8 cellular contexts compared by ENCODE assay signal in genomic region chr9:114405294-114406034, GRCh38. TPM values are rescaled to one million over a fixed set of nuclear protein-coding genes. Genes with fewer than 3 reads are reported as not detected.
DNase-seq lines count a peak whose midpoint lies in the region; ATAC-seq lines count a peak whose summit lies in the region.

No MANE protein-coding gene starts in this region.

- H3K36me3 Mint-ChIP-seq in central memory CD8-positive, alpha-beta T cell (ENCODE audit: insufficient read depth), result peaks cover 2% of the 10 kb centered on the region

- DNase-seq in AG20443 (ENCODE audit: low spot score), result peak; percentile 92
- DNase-seq in NCI-H2171 treated with DMSO at 0.1 percent for 48 hours (lab: John Stamatoyannopoulos, UW), result peak; percentile 81
- peak; percentile 70 to 71 for DNase-seq in central memory CD8-positive, alpha-beta T cell (ENCODE audit: low spot score in 2 of 2)
- DNase-seq in left colon, result peak; percentile 74 to 83
- DNase-seq in stimulated activated CD4-positive, alpha-beta T cell treated with anti-CD3 and anti-CD28 coated beads, Interleukin-4, amount 100 ng/mL, for 48 hours (ENCODE audit: low read depth in 2 of 2), result peak; percentile 63 to 69

- no peak overlapping the region for H3K4me3 Mint-ChIP-seq in central memory CD8-positive, alpha-beta T cell

- peaks cover 7% of the 10 kb centered on the region for H3K4me1 Mint-ChIP-seq in central memory CD8-positive, alpha-beta T cell

- ATAC-seq in GM18861 (IDR thresholded peaks at IDR 0.05; ENCODE audit: unreplicated experiment) (peak; percentile 89), HG03064 (IDR thresholded peaks at IDR 0.05; ENCODE audit: low read depth, unreplicated experiment) (peak; percentile 89), left colon (peak; percentile 74)
- ATAC-seq in activated CD4-positive, CD25-positive, alpha-beta regulatory T cell treated with anti-CD3 and anti-CD28 coated beads, Interleukin-2, amount 50 U/mL, for 24 hours, result peak; percentile 97
- ATAC-seq in central memory CD8-positive, alpha-beta T cell (replicated peaks; ENCODE audit: extremely low read depth, poor library complexity, severe bottlenecking), result peak; percentile 97

- no peak overlapping the region for H3K27ac Mint-ChIP-seq in central memory CD8-positive, alpha-beta T cell (ENCODE audit: low read depth)

- intact Hi-C loops in left colon (cut with DNase I, micrococcal nuclease), result loop anchor here in 1 of 2 donors (5.0 kb wide), 1 partner anchor 247 kb away; no protein-coding TSS in a partner anchor

- H3K9me3 Mint-ChIP-seq in central memory CD8-positive, alpha-beta T cell, result no peaks in the 10 kb centered on the region

- no peaks in the 10 kb centered on the region for H3K27me3 Mint-ChIP-seq in central memory CD8-positive, alpha-beta T cell

RNA-seq across cellular contexts. Expression of gene AKNA, which starts 17.7 kb away (rescaled TPM):
- total RNA-seq in left colon, result 10 to 100 TPM; 32.4 to 35.9 TPM

Comparison
In these comparisons a context has a peak if more than half of its experiments do, and no peak if none do; other contexts are left out.
1. Peak in every context shown above with its lines: DNase-seq and ATAC-seq.